24 cellular contexts compared by ENCODE assay signal in the genomic region with DNA sequence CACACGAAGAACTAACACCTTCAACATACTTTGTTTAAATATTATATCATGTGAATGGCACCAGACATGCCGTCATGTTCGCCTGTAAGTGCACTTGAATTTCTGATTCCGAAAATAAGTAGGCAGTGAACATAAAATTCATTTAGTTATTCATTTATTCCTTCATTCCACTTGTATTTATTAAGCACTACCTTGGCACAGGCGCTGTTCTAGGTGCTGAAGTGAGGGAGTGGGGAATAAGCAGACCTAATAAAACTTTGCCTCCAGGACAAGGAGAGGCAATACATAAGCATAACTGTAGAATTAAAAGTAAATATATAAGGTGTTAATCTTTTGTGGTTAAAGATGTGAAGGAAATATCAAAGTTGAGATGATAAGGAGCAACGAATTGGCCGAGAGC.
"Had no signal": no experiment of that assay in that cellular context is flagged by ENCODE, and none has a peak within 500 bp of the region (broad histone marks: within the 10 kb centered on the region; RNA-seq: fewer than 3 reads in every experiment).

No MANE protein-coding gene starts in this region.

- H3K9me3 Mint-ChIP-seq: activated CD8-positive, alpha-beta T cell treated with anti-CD3 and anti-CD28 coated beads for 36 hours; activated T-cell treated with anti-CD3 and anti-CD28 coated beads, Interleukin-2, amount 50 U/mL, for 24 hours; activated T-helper 2 cell treated with anti-CD3 and anti-CD28 coated beads, Interferon-gamma antibody, Interleukin-2, Interleukin-4, amounts not matched to agents 10 μg/mL and 5 μg/mL and 100 μg/mL, durations not matched to agents 14 hours and 24 hours and 36 hours; brain had no signal

- DNase-seq: activated CD4-positive, alpha-beta T cell treated with anti-CD3 and anti-CD28 coated beads, Interleukin-2, amount 10 ng/mL, durations not matched to agents 24 days and 14 days; activated CD8-positive, alpha-beta T cell treated with anti-CD3 and anti-CD28 coated beads for 36 hours; activated naive CD4-positive, alpha-beta T cell treated with Interleukin-2 at 50 U/mL for 16 hours; activated T-cell treated with anti-CD3 and anti-CD28 coated beads, Interleukin-2, amount 50 U/mL, for 24 hours; caudate nucleus; dorsolateral prefrontal cortex; foreskin melanocyte; glutamatergic neuron; hypothalamus; left ventricle myocardium inferior; mucosa of descending colon; naive B cell; pancreas; stimulated activated CD4-positive, alpha-beta T cell treated with anti-CD3 and anti-CD28 coated beads, Interleukin-4, amount 100 ng/mL, for 24 hours; T-helper 9 cell; upper lobe of left lung had no signal

- H3K4me3 ChIP-seq: dorsolateral prefrontal cortex, left ventricle myocardium inferior, mucosa of descending colon, pancreas, smooth muscle cell, thoracic aorta, upper lobe of left lung had no signal

- H3K36me3 Mint-ChIP-seq: brain; memory B cell; naive B cell; stimulated activated effector memory CD8-positive, alpha-beta T cell treated with anti-CD3 and anti-CD28 coated beads, Interleukin-12 subunit alpha, Interleukin-12 subunit beta, amount 100 ng/mL, for 72 hours had no signal

- H3K4me3 Mint-ChIP-seq: activated CD4-positive, alpha-beta T cell treated with anti-CD3 and anti-CD28 coated beads, Interleukin-2, amount 10 ng/mL, durations not matched to agents 24 days and 14 days; activated CD8-positive, alpha-beta T cell treated with anti-CD3 and anti-CD28 coated beads for 36 hours; activated T-cell treated with anti-CD3 and anti-CD28 coated beads, Interleukin-2, amount 50 U/mL, for 24 hours; brain; memory B cell; naive B cell; stimulated activated effector memory CD8-positive, alpha-beta T cell treated with anti-CD3 and anti-CD28 coated beads, Interleukin-12 subunit alpha, Interleukin-12 subunit beta, amount 100 ng/mL, for 72 hours had no signal

- ATAC-seq: activated CD8-positive, alpha-beta T cell treated with anti-CD3 and anti-CD28 coated beads for 36 hours; mucosa of descending colon; pancreas; sciatic nerve; stimulated activated effector memory CD8-positive, alpha-beta T cell treated with anti-CD3 and anti-CD28 coated beads, Interleukin-12 subunit alpha, Interleukin-12 subunit beta, amount 100 ng/mL, for 72 hours had no signal

- H3K36me3 ChIP-seq: left ventricle myocardium inferior, pancreas, thoracic aorta, upper lobe of left lung had no signal

- FAIRE-seq: keratinocyte, pancreas had no signal

- H3K27me3 ChIP-seq: pancreas, upper lobe of left lung had no signal

- H3K9me3 ChIP-seq: left ventricle myocardium inferior, mucosa of descending colon, pancreas, thoracic aorta, upper lobe of left lung had no signal

- H3K27ac Mint-ChIP-seq: activated CD4-positive, alpha-beta T cell treated with anti-CD3 and anti-CD28 coated beads, Interleukin-2, amount 10 ng/mL, durations not matched to agents 24 days and 14 days; activated CD8-positive, alpha-beta T cell treated with anti-CD3 and anti-CD28 coated beads for 36 hours; activated T-cell treated with anti-CD3 and anti-CD28 coated beads, Interleukin-2, amount 50 U/mL, for 24 hours; activated T-helper 2 cell treated with anti-CD3 and anti-CD28 coated beads, Interferon-gamma antibody, Interleukin-2, Interleukin-4, amounts not matched to agents 10 μg/mL and 5 μg/mL and 100 μg/mL, durations not matched to agents 14 hours and 24 hours and 36 hours; brain; memory B cell; naive B cell; stimulated activated effector memory CD8-positive, alpha-beta T cell treated with anti-CD3 and anti-CD28 coated beads, Interleukin-12 subunit alpha, Interleukin-12 subunit beta, amount 100 ng/mL, for 72 hours had no signal

- H3K4me2 ChIP-seq: smooth muscle cell had no signal

- H3K4me1 ChIP-seq: left ventricle myocardium inferior, pancreas, upper lobe of left lung had no signal

- H3K27me3 Mint-ChIP-seq: activated CD4-positive, alpha-beta T cell treated with anti-CD3 and anti-CD28 coated beads, Interleukin-2, amount 10 ng/mL, durations not matched to agents 24 days and 14 days; activated T-cell treated with anti-CD3 and anti-CD28 coated beads, Interleukin-2, amount 50 U/mL, for 24 hours; memory B cell; naive B cell had no signal

- H3K4me1 Mint-ChIP-seq: activated CD4-positive, alpha-beta T cell treated with anti-CD3 and anti-CD28 coated beads, Interleukin-2, amount 10 ng/mL, durations not matched to agents 24 days and 14 days; brain; memory B cell; naive B cell; stimulated activated effector memory CD8-positive, alpha-beta T cell treated with anti-CD3 and anti-CD28 coated beads, Interleukin-12 subunit alpha, Interleukin-12 subunit beta, amount 100 ng/mL, for 72 hours had no signal

- H3K27ac ChIP-seq: dorsolateral prefrontal cortex, left ventricle myocardium inferior, pancreas, thoracic aorta, upper lobe of left lung had no signal
